In genomic region chr15:63601026-63601726, GRCh38 we compare ENCODE assay signal across 8 cellular contexts. TPM values are rescaled to one million over a fixed set of nuclear protein-coding genes. Genes with fewer than 3 reads are reported as not detected.
DNase-seq lines count a peak whose midpoint lies in the region; ATAC-seq and TF ChIP-seq lines count a peak whose summit lies in the region.

No MANE protein-coding gene starts in this region.

- TF ChIP-seq CTCF in left lung (IDR thresholded peaks at IDR 0.05), result no peak

- peak overlapping the region; percentile 57 to 62 for H3K4me3 ChIP-seq in left lung

- no peaks in the 10 kb centered on the region for H3K9me3 ChIP-seq in left lung

- H3K27me3 ChIP-seq in left lung, result no peaks in the 10 kb centered on the region

- H3K36me3 ChIP-seq in left lung, result no peaks in the 10 kb centered on the region

- H3K4me1 ChIP-seq in left lung, result peaks cover 21 to 56% of the 10 kb centered on the region in 2 donors

- H3K27ac ChIP-seq in caudate nucleus (ENCODE audit: low read depth, low read length), result peak overlapping the region; percentile 71
- H3K27ac ChIP-seq in left lung, result peak overlapping the region; percentile 79 to 85

- intact Hi-C loops in Right ventricle myocardium superior (cut with DNase I) (no loop called here), Right ventricle myocardium inferior (cut with DNase I) (no loop called here), left lung (cut with DNase I) (no loop called here)

- peak; percentile 55 for DNase-seq in Right ventricle myocardium superior
- DNase-seq in Right ventricle myocardium inferior (ENCODE audit: missing footprints), result no peak
- DNase-seq in UCSD-AML1 (lab: John Stamatoyannopoulos, UW; ENCODE audit: unreplicated experiment), result peak; percentile 72
- peak in 12 of 61 donors; percentile 23 to 84 (median 52) for DNase-seq in caudate nucleus (lab: John Stamatoyannopoulos, UW)
- DNase-seq in left lung, result peak; percentile 57 to 86
- DNase-seq in stimulated activated CD8-positive, alpha-beta memory T cell treated with anti-CD3 and anti-CD28 coated beads, Interleukin-4, amount 100 ng/mL, for 24 hours (ENCODE audit: low read depth), result peak; percentile 40
- no peak for DNase-seq in DMS153 (lab: John Stamatoyannopoulos, UW)

- ATAC-seq in Right ventricle myocardium superior (ENCODE audit: poor library complexity), result peak; percentile 7
- no peak for ATAC-seq in Right ventricle myocardium inferior
- peak; percentile 10 for ATAC-seq in HG03439 (IDR thresholded peaks at IDR 0.05; ENCODE audit: unreplicated experiment)
- peak; percentile 8 for ATAC-seq in left lung

RNA-seq across cellular contexts. Expression of gene FBXL22, which starts 4.0 kb away (rescaled TPM):
- total RNA-seq in Right ventricle myocardium superior, result 31.0 TPM
- 33.2 TPM for total RNA-seq in Right ventricle myocardium inferior
- total RNA-seq in left lung, result 1 to 10 TPM; 2.3 to 4.4 TPM

Comparison
In these comparisons a context has a peak if more than half of its experiments do, and no peak if none do; other contexts are left out.
1. DNase-seq: peak in Right ventricle myocardium superior (single experiment), UCSD-AML1 (single experiment), left lung (2 of 2) and stimulated activated CD8-positive, alpha-beta memory T cell treated with anti-CD3 and anti-CD28 coated beads, Interleukin-4, amount 100 ng/mL, for 24 hours (single experiment); none in Right ventricle myocardium inferior (single experiment) and DMS153 (single experiment).